Comparison of ENCODE assay signal across 8 cellular contexts in genomic region chr4:98659741-98660507, GRCh38. TPM values are rescaled to one million over a fixed set of nuclear protein-coding genes. Genes with fewer than 3 reads are reported as not detected.
A peak's percentile ranks its signal among the peaks of the same experiment; 100 is the strongest.
DNase-seq lines count a peak whose midpoint lies in the region; ATAC-seq, FAIRE-seq and TF ChIP-seq lines count a peak whose summit lies in the region.

No MANE protein-coding gene starts in this region.

- no peak overlapping the region for H3K9ac ChIP-seq in K562 (ENCODE audit: insufficient read depth in 1 of 2, low read depth in 2 of 2, low read length in 2 of 2)

- H3K27ac ChIP-seq in K562 (ENCODE audit: extremely low read depth, low read depth, low read length) (no peak overlapping the region), lower lobe of right lung (no peak overlapping the region)

- POLR2A ChIA-PET in AG04449 (lab: Yijun Ruan, JAX) (interaction anchor here (1.1 kb wide), 1 partner anchor 140 kb away, joined by 3 read pairs; no protein-coding TSS in a partner anchor), K562 (lab: Yijun Ruan, JAX) (interaction anchor here (0.5 to 0.8 kb wide), 2 partner anchors 10 to 244 kb away, joined by 3 read pairs; no protein-coding TSS in a partner anchor)

- intact Hi-C loops in K562 (cut with micrococcal nuclease) (no loop called here), lower lobe of right lung (cut with DNase I) (no loop called here)

- no peak for TF ChIP-seq CTCF in AG04449 (IDR thresholded peaks at IDR 0.05; ENCODE audit: insufficient read depth, low read length, missing control alignments)
- TF ChIP-seq CTCF in HFFc6 (IDR thresholded peaks at IDR 0.05): no peak
- TF ChIP-seq CTCF in K562 (IDR thresholded peaks at IDR 0.05 in 2 of 3, conservative IDR thresholded peaks at IDR 0.05 in 1 of 3; ENCODE audit: insufficient read depth in 2 of 3, low read depth in 1 of 3, low read length in 3 of 3): no peak
- no peak for TF ChIP-seq CTCF in lower lobe of right lung (IDR thresholded peaks at IDR 0.05)
- no peak for TF ChIP-seq CTCF in GM13977 (IDR thresholded peaks at IDR 0.05; ENCODE audit: extremely low read depth, insufficient read depth, missing control alignments)

- H3K9me3 ChIP-seq in K562 (replicated peaks; ENCODE audit: control insufficient read depth, insufficient read depth, low read depth, low read length): no peaks in the 10 kb centered on the region
- H3K9me3 ChIP-seq in lower lobe of right lung: no peaks in the 10 kb centered on the region

- H3K27ac Mint-ChIP-seq in HFFc6: peak overlapping the region; percentile 86

- BruUV-seq in K562 (replicated peaks; lab: Mats Ljungman, UMichigan): no TSS peak

- H3K4me3 ChIP-seq in AG04449 (ENCODE audit: low read depth, low read length): peak overlapping the region; percentile 92
- H3K4me3 ChIP-seq in K562: no peak overlapping the region
- peak overlapping the region; percentile 61 for H3K4me3 ChIP-seq in lower lobe of right lung

- no peak for TF ChIP-seq RAD21 in K562 (CRISPR knock-in tag; conservative IDR thresholded peaks at IDR 0.05 in 1 of 2, IDR thresholded peaks at IDR 0.05 in 1 of 2)

- CTCF ChIA-PET in AG04449 (lab: Yijun Ruan, JAX) (interaction anchor here (1.0 to 2.7 kb wide), 6 partner anchors 27 to 245 kb away, joined by 3 to 18 read pairs (median 4); no protein-coding TSS in a partner anchor), K562 (lab: Yijun Ruan, JAX; ENCODE audit: low intra/inter-chr PET ratio) (no interaction called here)

- H3K27me3 ChIP-seq in K562 (ENCODE audit: control insufficient read depth in 2 of 2, insufficient read depth in 2 of 2, low read length in 2 of 2): peaks cover 24 to 39% of the 10 kb centered on the region in 2 experiments
- H3K27me3 ChIP-seq in lower lobe of right lung (ENCODE audit: low read depth): no peaks in the 10 kb centered on the region

- no peak overlapping the region for H2AFZ ChIP-seq in K562 (ENCODE audit: low read depth, low read length)

- no peak for TF ChIP-seq POLR2A in K562 (conservative IDR thresholded peaks at IDR 0.05)

- no peaks in the 10 kb centered on the region for H3K79me2 ChIP-seq in K562 (ENCODE audit: control insufficient read depth, insufficient read depth, low read length)

- no peaks in the 10 kb centered on the region for H3K9me3 Mint-ChIP-seq in HFFc6

- peaks cover 4% of the 10 kb centered on the region; the same call in 1 of the 2 replicates for H4K20me1 ChIP-seq in K562 (replicated peaks; ENCODE audit: control insufficient read depth, insufficient read depth, low read length)

- peak overlapping the region; percentile 99 for H3K4me3 Mint-ChIP-seq in HFFc6

- 9% methylated on average over 8 of the region's 8 CpGs for WGBS in K562 (ENCODE audit: insufficient coverage, low coverage, missing lambda C conversion rate)

- in situ Hi-C loops in K562 (cut with MboI): no loop called here
- in situ Hi-C loops in GM13977 (cut with MboI; ENCODE audit: low pct_unique_long_range_greater_than_20kb, low sequenced_read_pairs, unreplicated experiment): no loop called here

- H3K4me2 ChIP-seq in K562 (ENCODE audit: insufficient read depth, low read length): no peak overlapping the region

- H3K27me3 Mint-ChIP-seq in HFFc6 (ENCODE audit: insufficient read depth): 0 out of 2 replicates have a peak, but pooled peaks cover 3% of the 10 kb centered on the region

- peaks cover 16% of the 10 kb centered on the region for H3K36me3 Mint-ChIP-seq in HFFc6 (ENCODE audit: low read depth)

- ATAC-seq in K562 (no peak), lower lobe of right lung (peak in 1 of 2 donors; percentile 47), GM21423 (IDR thresholded peaks at IDR 0.05; ENCODE audit: unreplicated experiment) (no peak), GM21381 (IDR thresholded peaks at IDR 0.05; ENCODE audit: unreplicated experiment) (no peak)

- H3K36me3 ChIP-seq in K562 (ENCODE audit: control insufficient read depth, insufficient read depth, low read length): no peaks in the 10 kb centered on the region
- no peaks in the 10 kb centered on the region for H3K36me3 ChIP-seq in lower lobe of right lung

- H3K4me1 ChIP-seq in K562 (replicated peaks in 1 of 2; ENCODE audit: control insufficient read depth in 2 of 2, insufficient read depth in 2 of 2, low read length in 2 of 2): peaks cover 8 to 16% of the 10 kb centered on the region in 2 experiments
- H3K4me1 ChIP-seq in lower lobe of right lung: peaks cover 24% of the 10 kb centered on the region

- no peak for TF ChIP-seq EP300 in K562 (IDR thresholded peaks at IDR 0.05; ENCODE audit: low read length)

- no peak for FAIRE-seq in K562 (lab: Jason Lieb, UNC)

- peaks cover 54% of the 10 kb centered on the region for H3K4me1 Mint-ChIP-seq in HFFc6 (ENCODE audit: low read depth)

- DNase-seq in AG04449 (ENCODE audit: low read depth, low spot score) (no peak), HFFc6 (peak; percentile 63), K562 (ENCODE audit: extremely low read depth in 1 of 4, low spot score in 3 of 4) (no peak), lower lobe of right lung (no peak), GM13977 (ENCODE audit: low spot score) (no peak), iPS-NIHi11 (ENCODE audit: low spot score) (no peak)

- no peaks in the 10 kb centered on the region for H3K9me1 ChIP-seq in K562 (ENCODE audit: control insufficient read depth, insufficient read depth, low read length)

TF ChIP-seq in K562, 482 proteins besides CTCF, POLR2A, EP300 and RAD21:
- TF ChIP-seq FOSL1 (tag; conservative IDR thresholded peaks at IDR 0.05) (peak; percentile 66), BRF1 (IDR thresholded peaks at IDR 0.05; ENCODE audit: borderline replicate concordance, extremely low read depth, insufficient read length) (no peak), MEF2D (tag; conservative IDR thresholded peaks at IDR 0.05; ENCODE audit: low read depth) (0 out of 2 replicates have a peak, but pooled peaks have one; percentile 54), MEF2A (IDR thresholded peaks at IDR 0.05; ENCODE audit: control insufficient read depth, low read depth, low read length) (peak; percentile 50; the same call in 1 of the 2 replicates), TAF7 (tag; IDR thresholded peaks at IDR 0.05) (no peak), CEBPG (CRISPR knock-in tag; IDR thresholded peaks at IDR 0.05) (no peak), CEBPG (tag; conservative IDR thresholded peaks at IDR 0.05 in 1 of 2, IDR thresholded peaks at IDR 0.05 in 1 of 2) (peak in 1 of 2 experiments; percentile 40; a peak in 1 of 4 replicates)

RNA-seq across cellular contexts. Expression of gene TSPAN5, which starts 1.5 kb away (rescaled TPM):
- total RNA-seq in HFFc6 (2021; fragmentation: NEBNext Ultra II Directional; extraction: Animal tissue kit (Norgen Biotek cat#: 25700)): 10 to 100 TPM; 59.6 to 75.4 (median 67.6) TPM
- total RNA-seq in K562 (2011; cell fraction: chromatin; rRNA removed; ENCODE audit: low replicate concordance): 1.8 and 1.9 TPM in 2 replicates
- 0.79 and 3.2 TPM in 2 replicates for total RNA-seq in K562 (2011; cell fraction: nucleolus; rRNA removed)
- total RNA-seq in K562 (2011; cell fraction: nucleoplasm; rRNA removed): 0.59 and 2.9 TPM in 2 replicates
- total RNA-seq in K562 (2014; rRNA removed): 0.61 and 0.86 TPM in 2 replicates
- total RNA-seq in K562 (2014; rRNA removed; fragmentation: Illumina TruSeq; extraction: Trizol): 0.69 and 0.80 TPM in 2 replicates
- 0.38 and 0.58 TPM in 2 replicates for total RNA-seq in K562 (2015; rRNA removed; fragmentation: Illumina TruSeq; extraction: Trizol)
- 1.5 TPM in 2 replicates for total RNA-seq in K562 (2021)
- polyA plus RNA-seq in K562 (2011; rRNA removed): 0.60 and 6.6 TPM in 2 replicates
- 0.59 and 3.8 TPM in 2 replicates for polyA plus RNA-seq in K562 (2011; cell fraction: cytosol; rRNA removed)
- polyA plus RNA-seq in K562 (2011; cell fraction: nucleus; rRNA removed): 0.51 and 3.1 TPM in 2 replicates
- polyA plus RNA-seq in K562 (2012): 1.2 and 1.5 TPM in 2 replicates
- 0.88 and 1.1 TPM in 2 replicates for polyA plus RNA-seq in K562 (2014; fragmentation: Illumina TruSeq; extraction: Trizol)
- polyA plus RNA-seq in K562 (2014; fragmentation: Nextera tagmentation; extraction: Ambion mirVana): under 1 TPM; 0.59 to 0.73 TPM
- 0.62 and 1.2 TPM in 2 replicates for polyA plus RNA-seq in K562 (2014; rRNA removed)
- 0.93 and 5.2 TPM in 2 replicates for polyA minus RNA-seq in K562 (2011; rRNA and poly(A)+ RNA removed)
- 4.5 TPM in 1 of 2 replicates, not detected in the other for polyA minus RNA-seq in K562 (2011; cell fraction: cytosol; rRNA and poly(A)+ RNA removed)
- 0.22 and 1.9 TPM in 2 replicates for polyA minus RNA-seq in K562 (2011; cell fraction: nucleus; rRNA and poly(A)+ RNA removed)
- 5.7 TPM for total RNA-seq in lower lobe of right lung
